In genomic region chr4:108611360-108611759, GRCh38 we compare ENCODE assay signal across 13 cellular contexts. TPM values are rescaled to one million over a fixed set of nuclear protein-coding genes. Genes with fewer than 3 reads are reported as not detected.
A peak's percentile ranks its signal among the peaks of the same experiment; 100 is the strongest.
DNase-seq lines count a peak whose midpoint lies in the region; ATAC-seq and TF ChIP-seq lines count a peak whose summit lies in the region.
"Had no signal": no experiment of that assay in that cellular context is flagged by ENCODE, and none has a peak within 500 bp of the region (broad histone marks: within the 10 kb centered on the region; RNA-seq: fewer than 3 reads in every experiment).

No MANE protein-coding gene starts in this region.

- no peak overlapping the region for H3K4me3 ChIP-seq in DND-41 (ENCODE audit: low read depth in 1 of 2, low read length in 2 of 2)
- peak overlapping the region; percentile 20 to 22 for H3K4me3 ChIP-seq in gastroesophageal sphincter
- no peak overlapping the region for H3K4me3 ChIP-seq in left lung

- H3K27ac Mint-ChIP-seq in T-cell = no peak overlapping the region
- H3K27ac Mint-ChIP-seq: progenitor cell of endocrine pancreas had no signal

- TF ChIP-seq EP300 in gastroesophageal sphincter (IDR thresholded peaks at IDR 0.05) = no peak

- H3K9me3 ChIP-seq in DND-41 (ENCODE audit: insufficient read depth, low read length, severe bottlenecking) = peaks cover 10% of the 10 kb centered on the region
- H3K9me3 ChIP-seq in gastroesophageal sphincter = peaks cover 0 to 8% (median 0%) of the 10 kb centered on the region in 3 donors
- H3K9me3 ChIP-seq in left lung = peaks cover 0 to 9% of the 10 kb centered on the region in 2 donors

- H3K36me3 Mint-ChIP-seq in T-cell = peaks cover 45% of the 10 kb centered on the region

- peaks cover 5% of the 10 kb centered on the region for H3K79me2 ChIP-seq in DND-41 (ENCODE audit: insufficient read depth, low read length)

- no peak for TF ChIP-seq POLR2A in gastroesophageal sphincter (IDR thresholded peaks at IDR 0.05)

- WGBS in gastroesophageal sphincter (ENCODE audit: low coverage in 1 of 2), 2 donors = 38 to 50% methylated on average over 10 of the region's 10 CpGs

- H3K36me3 ChIP-seq in DND-41 (ENCODE audit: insufficient read depth, low read length) (0 out of 2 replicates have a peak, but pooled peaks cover 2% of the 10 kb centered on the region), gastroesophageal sphincter (peaks cover 0 to 2% of the 10 kb centered on the region in 2 donors), left lung (no peaks in the 10 kb centered on the region)

- peaks cover 0 to 9% (median 0%) of the 10 kb centered on the region in 3 donors for H3K9me3 Mint-ChIP-seq in T-cell

- H3K4me2 ChIP-seq in DND-41 (ENCODE audit: insufficient read depth, low read length) = no peak overlapping the region

- peaks cover 8 to 28% (median 21%) of the 10 kb centered on the region in 3 donors for H3K4me1 Mint-ChIP-seq in T-cell

- peak overlapping the region; percentile 62; the same call in 1 of the 2 replicates for H3K27ac ChIP-seq in DND-41 (ENCODE audit: low read length)
- no peak overlapping the region for H3K27ac ChIP-seq in gastroesophageal sphincter
- H3K27ac ChIP-seq in left lung = no peak overlapping the region
- H3K27ac ChIP-seq: epithelial cell of prostate had no signal

- POLR2A ChIA-PET in T-cell (lab: Charles Lee) = no interaction called here

- CTCF ChIA-PET in T-cell (lab: Charles Lee) = no interaction called here

- ATAC-seq in DND-41 (ENCODE audit: insufficient read depth, low read depth) (no peak), T-cell (replicated peaks in 1 of 4) (peak in 1 of 4 experiments; percentile 40), gastroesophageal sphincter (no peak), left lung (no peak)

- peak overlapping the region; percentile 11 to 41 (median 37) for H3K4me3 Mint-ChIP-seq in T-cell

- H3K4me1 ChIP-seq in DND-41 (ENCODE audit: insufficient read depth, low read length) (peaks cover 52% of the 10 kb centered on the region), gastroesophageal sphincter (no peaks in the 10 kb centered on the region), left lung (no peaks in the 10 kb centered on the region)

- intact Hi-C loops in left lung (cut with DNase I) = no loop called here

- TF ChIP-seq CTCF in DND-41 (IDR thresholded peaks at IDR 0.05; ENCODE audit: borderline replicate concordance, extremely low read depth, low read length, poor library complexity, severe bottlenecking) (peak; percentile 23), gastroesophageal sphincter (IDR thresholded peaks at IDR 0.05) (no peak), left lung (IDR thresholded peaks at IDR 0.05) (no peak)

- no peak overlapping the region for H3K9ac ChIP-seq in DND-41 (ENCODE audit: low read depth, low read length)

- DNase-seq in DND-41 (no peak), T-cell (no peak), retina (peak; percentile 68), NCI-H226 (no peak), left lung (no peak), COLO668 (lab: John Stamatoyannopoulos, UW; ENCODE audit: unreplicated experiment) (no peak)
- DNase-seq: amniotic stem cell, DMS79 treated with DMSO at 0.1 percent for 48 hours, islet precursor cell, trophoblast cell had no signal

- H3K27me3 ChIP-seq in DND-41 (ENCODE audit: insufficient read depth, low read length, poor library complexity) (no peaks in the 10 kb centered on the region), gastroesophageal sphincter (no peaks in the 10 kb centered on the region), left lung (no peaks in the 10 kb centered on the region)

- no peak overlapping the region for H2AFZ ChIP-seq in DND-41 (ENCODE audit: low read depth, low read length)

- no peaks in the 10 kb centered on the region for H3K27me3 Mint-ChIP-seq in T-cell
- H3K27me3 Mint-ChIP-seq: progenitor cell of endocrine pancreas had no signal

- H4K20me1 ChIP-seq in DND-41 (ENCODE audit: insufficient read depth, low read length) = no peaks in the 10 kb centered on the region

RNA-seq across cellular contexts. Expression of gene RPL34, which starts 9.0 kb away (rescaled TPM):
- total RNA-seq in T-cell (1,000 to 10,000 TPM; 2,434 to 3,142 (median 2,791) TPM), gastroesophageal sphincter (1,000 to 10,000 TPM in 2 of 4 donors, 100 to 1,000 TPM in 2; 549 to 1,430 (median 998) TPM), left lung (100 to 1,000 TPM; 901 to 922 TPM)

RNA-seq across cellular contexts. Expression of gene OSTC, which starts 39.0 kb away (rescaled TPM):
- 10 to 100 TPM; 25.7 to 56.0 (median 51.1) TPM for total RNA-seq in T-cell
- total RNA-seq in gastroesophageal sphincter = 10 to 100 TPM; 30.9 to 62.1 (median 46.7) TPM
- total RNA-seq in left lung = 100 to 1,000 TPM; 133 to 139 TPM

Comparison
In these comparisons a context has a peak if more than half of its experiments do, and no peak if none do; other contexts are left out.
1. H3K4me3 ChIP-seq: peak in gastroesophageal sphincter (2 of 2); none in DND-41 (0 of 2) and left lung (0 of 2).